Comparison of ENCODE assay signal across 26 cellular contexts in genomic region chr12:70638639-70639349, GRCh38. TPM values are rescaled to one million over a fixed set of nuclear protein-coding genes. Genes with fewer than 3 reads are reported as not detected.
A peak's percentile ranks its signal among the peaks of the same experiment; 100 is the strongest.
DNase-seq lines count a peak whose midpoint lies in the region; FAIRE-seq and TF ChIP-seq lines count a peak whose summit lies in the region.
"Had no signal": no experiment of that assay in that cellular context is flagged by ENCODE, and none has a peak within 500 bp of the region (broad histone marks: within the 10 kb centered on the region; RNA-seq: fewer than 3 reads in every experiment).

No MANE protein-coding gene starts in this region.

- TF ChIP-seq POLR2A in stomach (IDR thresholded peaks at IDR 0.05), result no peak

- POLR2A ChIA-PET in A673 (lab: Charles Lee; ENCODE audit: low non-redundant PET), result no interaction called here

- DNase-seq in HCEC 1CT (peak; percentile 21), RPMI7951 (ENCODE audit: low read depth) (peak; percentile 65), bronchial epithelial cell (ENCODE audit: low read depth) (peak; percentile 58), renal cortical epithelial cell (ENCODE audit: low read depth) (peak; percentile 70), NCI-H446 (lab: John Stamatoyannopoulos, UW) (no peak), stomach (no peak), A673 (ENCODE audit: low spot score) (no peak)
- DNase-seq: activated CD4-positive, alpha-beta T cell treated with anti-CD3 and anti-CD28 coated beads for 36 hours; activated CD8-positive, alpha-beta T cell treated with anti-CD3 and anti-CD28 coated beads, Interleukin-2, amount 10 ng/mL, durations not matched to agents 7 days and 5 days; activated T-cell treated with anti-CD3 and anti-CD28 coated beads for 4 hours; aorta; Caco-2; caudate nucleus; EL; endodermal cell; natural killer cell; NCI-H1105 treated with DMSO at 0.1 percent for 48 hours; NCI-H2029; NCI-H69; RPMI8226; stimulated activated CD8-positive, alpha-beta memory T cell treated with anti-CD3 and anti-CD28 coated beads, Interleukin-4, amount 100 ng/mL, for 48 hours; T-helper 2 cell; trophoblast cell had no signal

- CTCF ChIA-PET in A673 (lab: Charles Lee), result no interaction called here

- H3K36me3 ChIP-seq in bronchial epithelial cell (ENCODE audit: control insufficient read depth, insufficient read depth, low read length) (no peaks in the 10 kb centered on the region), stomach (no peaks in the 10 kb centered on the region), A673 (ENCODE audit: insufficient read depth, low read length, poor library complexity, severe bottlenecking) (no peaks in the 10 kb centered on the region)

- BruUV-seq in A673 (replicated peaks; lab: Mats Ljungman, UMichigan), result no TSS peak

- intact Hi-C loops in stomach (cut with DNase I; ENCODE audit: low total_unique reads), result no loop called here
- intact Hi-C loops in A673 (cut with micrococcal nuclease; ENCODE audit: unreplicated experiment), result no loop called here

- TF ChIP-seq CTCF in bronchial epithelial cell (IDR thresholded peaks at IDR 0.05; ENCODE audit: insufficient read depth, low read length, severe bottlenecking), result no peak
- TF ChIP-seq CTCF in stomach (IDR thresholded peaks at IDR 0.05), result no peak
- TF ChIP-seq CTCF in A673 (conservative IDR thresholded peaks at IDR 0.05; ENCODE audit: low read depth, low read length), result no peak

- no peak for FAIRE-seq in bronchial epithelial cell (lab: Jason Lieb, UNC)

- no peak for TF ChIP-seq EP300 in stomach (IDR thresholded peaks at IDR 0.05)

- H3K4me1 ChIP-seq in stomach (no peaks in the 10 kb centered on the region), A673 (ENCODE audit: insufficient read depth, low read length, poor library complexity, severe bottlenecking) (no peaks in the 10 kb centered on the region)
- H3K4me1 ChIP-seq: Caco-2 had no signal

- H3K9me3 ChIP-seq in stomach (no peaks in the 10 kb centered on the region), A673 (ENCODE audit: low read depth, low read length, poor library complexity, severe bottlenecking) (no peaks in the 10 kb centered on the region)
- H3K9me3 ChIP-seq: Caco-2 had no signal

- no peak overlapping the region for H3K27ac ChIP-seq in stomach
- no peak overlapping the region for H3K27ac ChIP-seq in A673 (ENCODE audit: low read depth, low read length, poor library complexity, severe bottlenecking)
- H3K27ac ChIP-seq: C4-2B, skin epidermis had no signal

- WGBS in stomach, 5 donors, result 71 to 90% (median 87%) methylated on average over 1 of the region's 1 CpG

- no peaks in the 10 kb centered on the region for H3K27me3 ChIP-seq in bronchial epithelial cell (ENCODE audit: control insufficient read depth, insufficient read depth, low read length)
- H3K27me3 ChIP-seq in stomach, result peaks cover 0 to 5% (median 0%) of the 10 kb centered on the region in 3 donors
- H3K27me3 ChIP-seq in A673 (replicated peaks; ENCODE audit: insufficient read depth, low read depth, low read length, poor library complexity), result no peaks in the 10 kb centered on the region

- H3K4me3 ChIP-seq in bronchial epithelial cell (ENCODE audit: low read depth, low read length) (no peak overlapping the region), stomach (no peak overlapping the region), A673 (ENCODE audit: low read depth, low read length, poor library complexity, severe bottlenecking) (no peak overlapping the region)
- H3K4me3 ChIP-seq: GM23338, skin epidermis had no signal

RNA-seq across cellular contexts. Expression of gene PTPRB, which starts 1.6 kb away (rescaled TPM):
- total RNA-seq in RPMI7951 (2014; rRNA removed; shearing (Covaris generic)), result 3.8 and 4.5 TPM in 2 replicates
- total RNA-seq in bronchial epithelial cell (0.38 and 0.53 TPM in 2 replicates), renal cortical epithelial cell (5.4 and 5.7 TPM in 2 replicates), stomach (10 to 100 TPM in 4 of 5 donors, 1 to 10 TPM in 1; 8.0 to 51.2 (median 16.9) TPM), A673 (2021) (not detected in 2 replicates)
- 1 to 10 TPM; 1.2 to 1.8 (median 1.3) TPM for polyA plus RNA-seq in stomach
- total RNA-seq: activated CD4-positive, alpha-beta T cell treated with anti-CD3 and anti-CD28 coated beads for 36 hours; activated CD8-positive, alpha-beta T cell treated with anti-CD3 and anti-CD28 coated beads, Interleukin-2, amount 10 ng/mL, durations not matched to agents 7 days and 5 days had no signal

Comparison
In these comparisons a context has a peak if more than half of its experiments do, and no peak if none do; other contexts are left out.
1. DNase-seq: peak in HCEC 1CT (single experiment), RPMI7951 (single experiment), bronchial epithelial cell (single experiment) and renal cortical epithelial cell (single experiment); none in NCI-H446 (0 of 2), stomach (single experiment) and A673 (single experiment).